ENCODE assay signal across 15 cellular contexts in the genomic region with DNA sequence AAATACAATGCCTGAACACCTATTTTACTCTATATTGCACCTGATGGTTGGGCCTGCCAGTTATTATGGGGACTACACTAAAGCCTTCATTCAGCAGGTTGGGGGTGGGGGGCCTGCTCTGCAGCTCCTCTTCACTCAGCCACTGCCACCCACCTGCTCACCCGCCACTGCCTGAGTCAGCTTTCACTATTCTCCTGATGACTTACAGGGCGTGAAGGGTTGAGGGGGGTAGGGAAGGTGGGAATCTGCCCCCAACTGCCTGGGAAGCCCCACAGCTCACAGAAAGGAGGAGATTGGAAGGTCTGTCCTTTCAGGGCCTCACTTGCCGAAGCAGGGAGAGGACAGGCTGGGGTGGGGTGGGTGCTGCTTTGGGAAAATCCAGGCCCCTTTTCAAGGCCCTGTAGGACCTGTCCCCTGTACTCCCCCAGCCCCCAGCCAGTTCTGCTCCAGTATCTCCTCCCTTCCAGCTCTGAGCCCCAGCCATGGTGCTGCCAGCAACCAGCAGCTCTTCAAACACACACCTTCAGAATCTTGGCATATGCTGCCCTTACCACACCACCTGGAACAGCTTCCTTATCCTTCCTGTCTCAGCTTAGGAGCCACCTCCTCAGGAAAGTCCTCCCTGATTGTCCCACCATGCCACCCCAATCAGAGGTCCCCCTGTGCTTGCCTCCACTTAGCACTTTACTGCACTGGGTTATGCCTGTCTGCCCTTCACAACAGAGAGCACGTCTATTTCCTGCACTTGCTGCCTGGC. TPM values are rescaled to one million over a fixed set of nuclear protein-coding genes. Genes with fewer than 3 reads are reported as not detected.
A peak's percentile ranks its signal among the peaks of the same experiment; 100 is the strongest.
DNase-seq lines count a peak whose midpoint lies in the region; ATAC-seq, FAIRE-seq and TF ChIP-seq lines count a peak whose summit lies in the region.
"Had no signal": no experiment of that assay in that cellular context is flagged by ENCODE, and none has a peak within 500 bp of the region (broad histone marks: within the 10 kb centered on the region; RNA-seq: fewer than 3 reads in every experiment).

No MANE protein-coding gene starts in this region.

- H4K20me1 ChIP-seq in GM12878 (ENCODE audit: control insufficient read depth, insufficient read depth), result no peaks in the 10 kb centered on the region

- no peak overlapping the region for H3K4me2 ChIP-seq in A549
- no peak overlapping the region for H3K4me2 ChIP-seq in GM12878 (ENCODE audit: control insufficient read depth, insufficient read depth)

- POLR2A ChIA-PET in A549 (lab: Yijun Ruan, JAX) (no interaction called here), GM12878 (lab: Charles Lee) (interaction anchor here (0.8 to 1.2 kb wide), 8 partner anchors 9 to 39 kb away, joined by 3 to 6 read pairs (median 3); no protein-coding TSS in a partner anchor), MCF 10A (lab: Yijun Ruan, JAX) (interaction anchor here (0.7 kb wide), 1 partner anchor 14 kb away, joined by 3 read pairs; no protein-coding TSS in a partner anchor), GM10248 (lab: Yijun Ruan, JAX) (no interaction called here)

- H3K9me3 ChIP-seq in A549 (no peaks in the 10 kb centered on the region), GM12878 (replicated peaks; ENCODE audit: control insufficient read depth, insufficient read depth, low read length) (no peaks in the 10 kb centered on the region), pancreas (no peaks in the 10 kb centered on the region), ovary (no peaks in the 10 kb centered on the region)
- H3K9me3 ChIP-seq: esophagus muscularis mucosa, thoracic aorta had no signal

- no peaks in the 10 kb centered on the region for H3K9me3 Mint-ChIP-seq in MCF 10A (ENCODE audit: unreplicated experiment)
- H3K9me3 Mint-ChIP-seq: IgD-negative memory B cell had no signal

- H3K4me1 ChIP-seq in A549 (peaks cover 11% of the 10 kb centered on the region; the same call in 1 of the 3 replicates), GM12878 (ENCODE audit: control insufficient read depth, insufficient read depth, low read length) (peaks cover 32% of the 10 kb centered on the region), pancreas (peaks cover 13 to 16% (median 13%) of the 10 kb centered on the region in 3 donors), ovary (ENCODE audit: insufficient read depth) (no peaks in the 10 kb centered on the region)

- no peak for DNase-seq in A549 (ENCODE audit: low read depth in 1 of 2, low spot score in 1 of 2)
- DNase-seq in GM12891 (ENCODE audit: insufficient read length, low spot score), result no peak
- no peak for DNase-seq in GM12878 (ENCODE audit: low read depth, low spot score)
- DNase-seq in pancreas, result no peak
- no peak for DNase-seq in ovary
- no peak for DNase-seq in MCF 10A (ENCODE audit: unreplicated experiment)
- DNase-seq in H4 (ENCODE audit: low spot score), result no peak
- no peak for DNase-seq in GM10248 (ENCODE audit: extremely low spot score)
- DNase-seq: activated CD4-positive, CD25-positive, alpha-beta regulatory T cell; mammary epithelial cell; NCI-H146 had no signal

- H3K79me2 ChIP-seq in GM12878 (ENCODE audit: control insufficient read depth, insufficient read depth, low read length), result no peaks in the 10 kb centered on the region

- no peaks in the 10 kb centered on the region for H3K36me3 Mint-ChIP-seq in MCF 10A (ENCODE audit: insufficient read depth, unreplicated experiment)
- H3K36me3 Mint-ChIP-seq: activated naive CD8-positive, alpha-beta T cell had no signal

- BruUV-seq in GM12878 (replicated peaks; lab: Mats Ljungman, UMichigan) (no TSS peak), MCF 10A (replicated peaks; lab: Mats Ljungman, UMichigan) (no TSS peak)

- H3K27ac ChIP-seq in A549 (peak overlapping the region in 1 of 2 experiments; percentile 62; a peak in 3 of 6 replicates), GM12878 (ENCODE audit: control insufficient read depth, insufficient read depth) (no peak overlapping the region), pancreas (peak overlapping the region in 1 of 4 donors; percentile 31), ovary (no peak overlapping the region)
- H3K27ac ChIP-seq: esophagus muscularis mucosa, thoracic aorta had no signal

- TF ChIP-seq EP300 in A549 (IDR thresholded peaks at IDR 0.05), result no peak
- TF ChIP-seq EP300 in GM12878 (IDR thresholded peaks at IDR 0.05; ENCODE audit: borderline replicate concordance in 1 of 2, control insufficient read depth in 1 of 2, low read depth in 2 of 2, low read length in 2 of 2), result no peak
- TF ChIP-seq EP300 in ovary (IDR thresholded peaks at IDR 0.05), result no peak

- CTCF ChIA-PET in A549 (lab: Yijun Ruan, JAX) (interaction anchor here (0.6 to 2.8 kb wide), 8 partner anchors 12 to 120 kb away, joined by 3 to 9 read pairs (median 4); no protein-coding TSS in a partner anchor), GM12878 (lab: Yijun Ruan, JAX) (interaction anchor here (0.8 to 1.3 kb wide), 2 partner anchors 18 to 33 kb away, joined by 3 to 4 read pairs; no protein-coding TSS in a partner anchor), MCF 10A (lab: Yijun Ruan, JAX) (interaction anchor here (0.6 to 0.8 kb wide), 2 partner anchors 91 to 120 kb away, joined by 3 read pairs; no protein-coding TSS in a partner anchor), GM10248 (lab: Yijun Ruan, JAX) (interaction anchor here (0.8 to 1.8 kb wide), 8 partner anchors 9 to 81 kb away, joined by 3 to 5 read pairs (median 4); no protein-coding TSS in a partner anchor)

- SMC1A ChIA-PET in GM12878 (lab: Charles Lee; ENCODE audit: uncharacterized antibody, unreplicated experiment), result interaction anchor here (0.6 to 1.6 kb wide), 7 partner anchors 9 to 34 kb away, joined by 3 to 7 read pairs (median 4); no protein-coding TSS in a partner anchor

- no peak for ATAC-seq in A549
- ATAC-seq in GM12878, result peak; percentile 51; the same call in 2 of the 3 replicates
- peak; percentile 48 to 81 (median 62) for ATAC-seq in pancreas

- in situ Hi-C loops in GM12878 (cut with MboI), result no loop called here

- RAD21 ChIA-PET in GM12878 (lab: Charles Lee; ENCODE audit: unreplicated experiment), result interaction anchor here (0.6 to 1.5 kb wide), 9 partner anchors 12 to 82 kb away, joined by 3 to 7 read pairs (median 3); no protein-coding TSS in a partner anchor

- H3K4me3 Mint-ChIP-seq in MCF 10A (ENCODE audit: unreplicated experiment), result no peak overlapping the region
- H3K4me3 Mint-ChIP-seq: activated naive CD8-positive, alpha-beta T cell had no signal

- H3K9ac ChIP-seq in GM12878 (ENCODE audit: control insufficient read depth, insufficient read depth, low read length), result no peak overlapping the region; the same call in 1 of the 2 replicates

- intact Hi-C loops in GM12878 (cut with micrococcal nuclease; ENCODE audit: unreplicated experiment) (no loop called here), pancreas (cut with DNase I) (no loop called here), ovary (cut with DNase I) (no loop called here), MCF 10A (cut with micrococcal nuclease) (no loop called here)

- H3K27me3 ChIP-seq in GM12878 (replicated peaks in 1 of 2; ENCODE audit: control insufficient read depth in 2 of 2, insufficient read depth in 2 of 2, low read length in 1 of 2), result no peaks in the 10 kb centered on the region
- H3K27me3 ChIP-seq in pancreas, result no peaks in the 10 kb centered on the region
- no peaks in the 10 kb centered on the region for H3K27me3 ChIP-seq in ovary
- H3K27me3 ChIP-seq: esophagus muscularis mucosa had no signal

- H3K4me3 ChIP-seq in A549, result no peak overlapping the region
- no peak overlapping the region for H3K4me3 ChIP-seq in GM12878
- H3K4me3 ChIP-seq in pancreas, result no peak overlapping the region
- no peak overlapping the region for H3K4me3 ChIP-seq in ovary
- H3K4me3 ChIP-seq: esophagus muscularis mucosa, thoracic aorta had no signal

- H3K27me3 Mint-ChIP-seq in MCF 10A (ENCODE audit: insufficient read depth, unreplicated experiment), result no peaks in the 10 kb centered on the region
- H3K27me3 Mint-ChIP-seq: activated naive CD8-positive, alpha-beta T cell had no signal

- no peak for TF ChIP-seq POLR2A in A549 (IDR thresholded peaks at IDR 0.05; ENCODE audit: low read length)
- no peak for TF ChIP-seq POLR2A in GM12891 (IDR thresholded peaks at IDR 0.05; ENCODE audit: low read depth, low read length)
- TF ChIP-seq POLR2A in GM12878 (IDR thresholded peaks at IDR 0.05; ENCODE audit: low read depth, low read length), result no peak
- TF ChIP-seq POLR2A in ovary (IDR thresholded peaks at IDR 0.05), result no peak

- H3K36me3 ChIP-seq in GM12878 (ENCODE audit: control insufficient read depth in 2 of 2, insufficient read depth in 2 of 2, low read length in 1 of 2) (no peaks in the 10 kb centered on the region), pancreas (no peaks in the 10 kb centered on the region), ovary (no peaks in the 10 kb centered on the region)
- H3K36me3 ChIP-seq: esophagus muscularis mucosa, thoracic aorta had no signal

- no peak overlapping the region for H3K27ac Mint-ChIP-seq in MCF 10A (ENCODE audit: low read depth, unreplicated experiment)
- H3K27ac Mint-ChIP-seq: activated naive CD8-positive, alpha-beta T cell had no signal

- TF ChIP-seq RAD21 in A549 (conservative IDR thresholded peaks at IDR 0.05 in 1 of 2, IDR thresholded peaks at IDR 0.05 in 1 of 2) (no peak), GM12878 (IDR thresholded peaks at IDR 0.05; ENCODE audit: insufficient read depth, low read depth, low read length) (no peak)

- H2AFZ ChIP-seq in GM12878 (ENCODE audit: control insufficient read depth, low read depth, low read length), result no peak overlapping the region; the same call in 1 of the 2 replicates

- FAIRE-seq in A549 (lab: Jason Lieb, UNC), result no peak
- FAIRE-seq in GM12891 (lab: Jason Lieb, UNC), result peak; percentile 54
- no peak for FAIRE-seq in GM12878 (lab: Jason Lieb, UNC)
- FAIRE-seq in pancreas (lab: Jason Lieb, UNC), result no peak

- TF ChIP-seq CTCF in A549 (IDR thresholded peaks at IDR 0.05) (no peak), GM12878 (IDR thresholded peaks at IDR 0.05 in 2 of 3, conservative IDR thresholded peaks at IDR 0.05 in 1 of 3; ENCODE audit: control insufficient read depth in 2 of 3, extremely low read depth in 1 of 3, insufficient read depth in 1 of 3, low read depth in 3 of 3, low read length in 3 of 3) (no peak), pancreas (IDR thresholded peaks at IDR 0.05) (no peak), ovary (IDR thresholded peaks at IDR 0.05) (no peak), MCF 10A (IDR thresholded peaks at IDR 0.05; ENCODE audit: unreplicated experiment) (no peak), GM10248 (IDR thresholded peaks at IDR 0.05; ENCODE audit: control extremely low read depth, extremely low read depth, low read depth, missing control alignments) (no peak)

- no peaks in the 10 kb centered on the region for H3K4me1 Mint-ChIP-seq in MCF 10A (ENCODE audit: insufficient read depth, unreplicated experiment)

- WGBS in A549 (ENCODE audit: missing lambda C conversion rate), result 66% methylated on average over 4 of the region's 4 CpGs
- 21% methylated on average over 4 of the region's 4 CpGs for WGBS in GM12878 (ENCODE audit: insufficient coverage, insufficient replicate concordance, low lambda C conversion rate, missing lambda C conversion rate)
- WGBS in pancreas, 2 donors, result 46 to 49% methylated on average over 4 of the region's 4 CpGs
- WGBS in ovary, 3 donors, result 76 to 81% (median 78%) methylated on average over 4 of the region's 4 CpGs

RNA-seq across cellular contexts. Expression of a gene that starts 33.1 kb away (rescaled TPM):
- polyA plus RNA-seq in A549 (2011; rRNA removed), result 12.5 and 18.1 TPM in 2 replicates
- 15.1 and 25.7 TPM in 2 replicates for polyA plus RNA-seq in A549 (2012; cell fraction: cytosol; rRNA removed)
- polyA plus RNA-seq in A549 (2012; cell fraction: nucleus; rRNA removed), result 25.5 and 31.5 TPM in 2 replicates
- polyA plus RNA-seq in A549 (2017; fragmentation: RNase III; extraction: RNeasy Plus Mini Kit Qiagen cat#74134 plus additional on column Dnase treatment), result 20.1 to 31.0 TPM (median 28.3 TPM) in 3 replicates
- 11.5 and 15.0 TPM in 2 replicates for polyA minus RNA-seq in A549 (2011; rRNA and poly(A)+ RNA removed)
- polyA plus RNA-seq in GM12891 (2012; ENCODE audit: low read depth, missing spikeins), result 22.0 TPM
- total RNA-seq in GM12878 (2013; cell fraction: nucleolus; rRNA removed), result 24.2 and 27.6 TPM in 2 replicates
- 19.1 and 22.8 TPM in 2 replicates for total RNA-seq in GM12878 (2014; rRNA removed)
- 2.8 and 3.4 TPM in 2 replicates for total RNA-seq in GM12878 (2014; rRNA removed; fragmentation: Illumina TruSeq; extraction: Trizol)
- total RNA-seq in GM12878 (2021), result 33.3 and 34.5 TPM in 2 replicates
- 3.2 TPM for polyA plus RNA-seq in GM12878 (2011; ENCODE audit: low read depth)
- 8.3 and 9.7 TPM in 2 replicates for polyA plus RNA-seq in GM12878 (2011; rRNA removed)
- polyA plus RNA-seq in GM12878 (2011; cell fraction: cytosol; rRNA removed), result 11.4 and 14.5 TPM in 2 replicates
- 25.0 and 34.8 TPM in 2 replicates for polyA plus RNA-seq in GM12878 (2011; cell fraction: nucleus; rRNA removed)
- 13.7 and 15.9 TPM in 2 replicates for polyA plus RNA-seq in GM12878 (2012)
- 1.6 and 2.9 TPM in 2 replicates for polyA plus RNA-seq in GM12878 (2014; fragmentation: Illumina TruSeq; extraction: Trizol)
- polyA plus RNA-seq in GM12878 (2014; fragmentation: Nextera tagmentation; extraction: Ambion mirVana), result 1 to 10 TPM; 1.2 to 1.9 TPM
- 11.6 and 14.4 TPM in 2 replicates for polyA plus RNA-seq in GM12878 (2014; rRNA removed)
- polyA plus RNA-seq in GM12878 (2016; fragmentation: Nextera tagmentation; extraction: Ambion mirVana), result 1 to 10 TPM; 1.4 to 2.3 TPM
- 7.2 and 13.4 TPM in 2 replicates for polyA minus RNA-seq in GM12878 (2011; rRNA and poly(A)+ RNA removed)
- polyA minus RNA-seq in GM12878 (2011; cell fraction: cytosol; rRNA and poly(A)+ RNA removed), result 19.1 and 23.4 TPM in 2 replicates
- polyA minus RNA-seq in GM12878 (2011; cell fraction: nucleus; rRNA and poly(A)+ RNA removed), result 16.6 and 29.0 TPM in 2 replicates
- total RNA-seq in pancreas, result 10 to 100 TPM; 15.4 to 32.2 (median 25.5) TPM
- polyA plus RNA-seq in pancreas, result 10 to 100 TPM in 1 of 2 donors, 1 to 10 TPM in 1; 6.2 to 13.7 TPM
- total RNA-seq in ovary, result 100 to 1,000 TPM in 2 of 7 donors, 10 to 100 TPM in 5; 52.2 to 126 (median 78.4) TPM
- polyA plus RNA-seq in ovary, result 10 to 100 TPM; 14.1 to 35.0 TPM
- 22.1 and 26.0 TPM in 2 replicates for total RNA-seq in MCF 10A (2022)
- total RNA-seq in H4 (2014; rRNA removed; shearing (Covaris generic)), result 8.7 and 17.5 TPM in 2 replicates

Comparison
In these comparisons a context has a peak if more than half of its experiments do, and no peak if none do; other contexts are left out.
1. ATAC-seq: peak in GM12878 (single experiment) and pancreas (4 of 4); none in A549 (0 of 2).
2. POLR2A ChIA-PET loops: an anchor here in GM12878 (0.8 to 1.2 kb wide) and MCF 10A (0.7 kb wide); none called in A549 and GM10248.